8 cellular contexts compared by ENCODE assay signal in the genomic region with DNA sequence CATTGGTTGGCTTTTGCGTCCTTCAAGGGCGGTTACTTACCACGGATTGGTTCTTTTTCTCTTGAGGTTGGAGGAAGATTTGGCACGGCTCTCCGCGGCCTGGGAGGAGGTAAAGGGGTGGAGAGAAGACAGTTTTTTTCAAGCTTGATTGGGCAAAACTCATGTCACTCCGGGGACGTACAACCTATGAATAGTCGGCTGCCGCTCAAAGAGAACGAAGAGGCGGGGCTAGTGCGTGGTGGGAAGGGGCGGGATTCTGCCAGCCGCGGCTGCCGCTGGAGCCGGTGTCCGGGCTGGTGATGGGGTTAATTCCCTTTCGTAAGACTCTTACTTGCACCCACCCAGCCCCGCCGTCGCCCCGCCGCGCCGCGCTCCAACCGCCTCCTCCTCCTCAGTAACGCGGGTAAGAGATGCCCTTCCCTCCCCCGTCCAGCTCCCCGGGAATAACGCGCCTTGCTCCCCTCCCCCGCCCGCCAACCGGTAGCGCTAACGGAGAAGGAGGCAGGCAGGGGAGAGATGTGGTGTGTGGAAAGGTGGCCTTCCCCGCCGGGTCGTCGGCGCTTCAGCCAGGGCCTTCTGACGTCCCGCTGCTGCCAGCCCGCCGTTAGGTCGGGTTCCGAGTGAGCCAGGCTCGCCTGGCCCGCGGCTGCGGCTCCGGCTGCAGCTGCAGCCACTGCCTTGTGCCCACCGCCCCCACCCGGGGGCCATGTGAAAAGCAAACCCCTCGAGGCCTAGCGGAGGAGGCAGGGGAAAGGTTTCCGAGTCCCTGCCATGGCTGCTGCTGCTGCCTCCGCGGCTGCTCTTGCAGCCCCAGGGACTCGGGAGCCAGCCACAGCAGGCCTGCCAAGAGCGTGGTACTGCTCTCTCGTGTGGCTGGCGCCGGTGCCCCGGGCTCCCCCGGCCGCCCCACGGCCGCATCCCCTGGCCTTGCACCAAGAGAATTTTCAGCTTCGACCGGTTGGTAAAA. TPM values are rescaled to one million over a fixed set of nuclear protein-coding genes. Genes with fewer than 3 reads are reported as not detected.
A peak's percentile ranks its signal among the peaks of the same experiment; 100 is the strongest.
DNase-seq lines count a peak whose midpoint lies in the region; ATAC-seq and TF ChIP-seq lines count a peak whose summit lies in the region.

TSS of gene R3HDM1 (plus strand) at position 254 of the 967 bp plus-strand sequence. CDS start 73,362 bp downstream, outside the sequence.

- peak within 1 kb of the TSS; percentile 86 for H2BK15ac ChIP-seq in mesenchymal stem cell (ENCODE audit: low read depth, poor library complexity, severe bottlenecking)

- no peaks in the 10 kb centered on the region for H3K27me3 Mint-ChIP-seq in Calu3 (ENCODE audit: unreplicated experiment)
- H3K27me3 Mint-ChIP-seq in activated CD8-positive, alpha-beta memory T cell treated with anti-CD3 and anti-CD28 coated beads, Interleukin-2, amount 10 ng/mL, durations not matched to agents 7 days and 5 days, result no peaks in the 10 kb centered on the region

- H3K36me3 ChIP-seq in NT2/D1 (ENCODE audit: insufficient read depth, insufficient read length, low read length), result peaks cover 5% of the 10 kb centered on the region
- no peaks in the 10 kb centered on the region for H3K36me3 ChIP-seq in endocrine pancreas (ENCODE audit: control insufficient read depth, insufficient read depth, low read length)
- no peaks in the 10 kb centered on the region for H3K36me3 ChIP-seq in mesenchymal stem cell (ENCODE audit: control insufficient read depth in 1 of 2, insufficient read depth in 2 of 2, low read depth in 1 of 2, low read length in 2 of 2)

- intact Hi-C loops in Calu3 (cut with micrococcal nuclease; ENCODE audit: unreplicated experiment), result loop anchor here (2.0 kb wide), 1 partner anchor 57 kb away; no protein-coding TSS in a partner anchor

- no peaks in the 10 kb centered on the region for H3K9me3 Mint-ChIP-seq in Calu3 (ENCODE audit: low read depth, unreplicated experiment)
- H3K9me3 Mint-ChIP-seq in activated CD8-positive, alpha-beta memory T cell treated with anti-CD3 and anti-CD28 coated beads, Interleukin-2, amount 10 ng/mL, durations not matched to agents 7 days and 5 days (ENCODE audit: low read depth), result no peaks in the 10 kb centered on the region

- H3K9ac ChIP-seq in NT2/D1 (ENCODE audit: insufficient read length, low read depth), result peak within 1 kb of the TSS; percentile 96
- H3K9ac ChIP-seq in endocrine pancreas (ENCODE audit: control insufficient read depth, insufficient read depth, low read length), result peak within 1 kb of the TSS; percentile 75
- peak within 1 kb of the TSS; percentile 90 for H3K9ac ChIP-seq in mesenchymal stem cell (ENCODE audit: low read length)

- peak within 1 kb of the TSS; percentile 92 for H3K4me2 ChIP-seq in mesenchymal stem cell (ENCODE audit: low read length, poor library complexity, severe bottlenecking)

- WGBS in mesenchymal stem cell, result 2% methylated on average over 54 of the region's 75 CpGs

- H3K23ac ChIP-seq in mesenchymal stem cell (ENCODE audit: low read length in 2 of 2), result peak within 1 kb of the TSS; percentile 21 to 86

- H2AK5ac ChIP-seq in mesenchymal stem cell (ENCODE audit: low read length, severe bottlenecking), result no peak within 1 kb of the TSS

- peak within 1 kb of the TSS; percentile 62 for H4K91ac ChIP-seq in mesenchymal stem cell (ENCODE audit: low read length)

- DNase-seq in Calu3, result peak; percentile 97
- DNase-seq in HUDEP-2 (lab: John Stamatoyannopoulos, UW; ENCODE audit: unreplicated experiment in 76 of 76), result peak; percentile 46 to 99 (median 96)
- DNase-seq in NT2/D1 (ENCODE audit: low read depth, low spot score), result peak; percentile 99
- DNase-seq in activated CD8-positive, alpha-beta memory T cell treated with anti-CD3 and anti-CD28 coated beads, Interleukin-2, amount 10 ng/mL, durations not matched to agents 7 days and 5 days, result peak; percentile 97
- DNase-seq in mesenchymal stem cell, result peak; percentile 100
- peak; percentile 85 for DNase-seq in stimulated activated CD8-positive, alpha-beta memory T cell treated with anti-CD3 and anti-CD28 coated beads, Interleukin-12 subunit alpha, Interleukin-12 subunit beta, amount 100 ng/mL, for 4 hours (ENCODE audit: low read depth)

- no peaks in the 10 kb centered on the region for H3K4me1 Mint-ChIP-seq in Calu3 (ENCODE audit: low read depth, unreplicated experiment)
- H3K4me1 Mint-ChIP-seq in activated CD8-positive, alpha-beta memory T cell treated with anti-CD3 and anti-CD28 coated beads, Interleukin-2, amount 10 ng/mL, durations not matched to agents 7 days and 5 days, result peaks cover 37% of the 10 kb centered on the region

- H3K4me1 ChIP-seq in NT2/D1 (ENCODE audit: insufficient read depth, insufficient read length), result no peaks in the 10 kb centered on the region
- peaks cover 15% of the 10 kb centered on the region for H3K4me1 ChIP-seq in endocrine pancreas (ENCODE audit: control insufficient read depth, insufficient read depth, low read length)
- peaks cover 6% of the 10 kb centered on the region for H3K4me1 ChIP-seq in mesenchymal stem cell (ENCODE audit: control insufficient read depth, insufficient read depth, low read depth, low read length)

- H2BK5ac ChIP-seq in mesenchymal stem cell (ENCODE audit: low read depth, low read length, poor library complexity, severe bottlenecking), result peak within 1 kb of the TSS; percentile 69

- peak within 1 kb of the TSS; percentile 87 to 89 for H3K18ac ChIP-seq in mesenchymal stem cell (ENCODE audit: low read depth in 1 of 2, low read length in 2 of 2)

- peak within 1 kb of the TSS; percentile 87 for H3K4me3 ChIP-seq in NT2/D1 (ENCODE audit: insufficient read length, low read depth)
- H3K4me3 ChIP-seq in endocrine pancreas (ENCODE audit: control insufficient read depth, insufficient read depth, low read length), result peak within 1 kb of the TSS; percentile 96
- peak within 1 kb of the TSS; percentile 86 to 91 for H3K4me3 ChIP-seq in mesenchymal stem cell (ENCODE audit: insufficient read depth in 1 of 2, low read depth in 1 of 2, low read length in 2 of 2)

- peak within 1 kb of the TSS in 1 of 2 experiments; percentile 61 for H3K14ac ChIP-seq in mesenchymal stem cell (ENCODE audit: low read length in 2 of 2)

- ATAC-seq in GM21381 (IDR thresholded peaks at IDR 0.05; ENCODE audit: unreplicated experiment), result peak; percentile 73
- ATAC-seq in activated CD8-positive, alpha-beta memory T cell treated with anti-CD3 and anti-CD28 coated beads, Interleukin-2, amount 10 ng/mL, durations not matched to agents 7 days and 5 days, result peak; percentile 86

- H3K27me3 ChIP-seq in NT2/D1 (ENCODE audit: insufficient read depth, insufficient read length), result no peaks in the 10 kb centered on the region
- H3K27me3 ChIP-seq in endocrine pancreas (ENCODE audit: control insufficient read depth, insufficient read depth, low read length), result no peaks in the 10 kb centered on the region
- H3K27me3 ChIP-seq in mesenchymal stem cell (ENCODE audit: control insufficient read depth in 1 of 2, insufficient read depth in 1 of 2, low read length in 2 of 2), result no peaks in the 10 kb centered on the region

- peak within 1 kb of the TSS in 1 of 2 experiments; percentile 26 for H2BK12ac ChIP-seq in mesenchymal stem cell (ENCODE audit: low read length in 2 of 2)

- CTCF ChIA-PET in Calu3 (lab: Charles Lee), result interaction anchor here (0.6 to 1.5 kb wide), 7 partner anchors 9 to 1749 kb away, joined by 3 to 9 read pairs (median 3); no protein-coding TSS in a partner anchor
- CTCF ChIA-PET in activated CD8-positive, alpha-beta memory T cell treated with anti-CD3 and anti-CD28 coated beads, Interleukin-2, amount 10 ng/mL, durations not matched to agents 7 days and 5 days (lab: Charles Lee), result interaction anchor here (0.9 to 2.6 kb wide), 6 partner anchors 19 to 527 kb away, joined by 3 to 10 read pairs (median 3); no protein-coding TSS in a partner anchor

- peak within 1 kb of the TSS; percentile 79 for H4K8ac ChIP-seq in mesenchymal stem cell (ENCODE audit: low read length)

- peak within 1 kb of the TSS; percentile 7 for H2BK120ac ChIP-seq in mesenchymal stem cell (ENCODE audit: low read depth, low read length)

- peaks cover 5% of the 10 kb centered on the region for H3K36me3 Mint-ChIP-seq in Calu3 (ENCODE audit: insufficient read depth, unreplicated experiment)
- H3K36me3 Mint-ChIP-seq in activated CD8-positive, alpha-beta memory T cell treated with anti-CD3 and anti-CD28 coated beads, Interleukin-2, amount 10 ng/mL, durations not matched to agents 7 days and 5 days, result peaks cover 7% of the 10 kb centered on the region

- no peak within 1 kb of the TSS for H3K4me3 Mint-ChIP-seq in Calu3 (ENCODE audit: low read depth, unreplicated experiment)
- H3K4me3 Mint-ChIP-seq in activated CD8-positive, alpha-beta memory T cell treated with anti-CD3 and anti-CD28 coated beads, Interleukin-2, amount 10 ng/mL, durations not matched to agents 7 days and 5 days, result no peak within 1 kb of the TSS

- H3K9me3 ChIP-seq in NT2/D1 (ENCODE audit: insufficient read depth, low read length) (no peaks in the 10 kb centered on the region), endocrine pancreas (ENCODE audit: control insufficient read depth, low read length) (no peaks in the 10 kb centered on the region), mesenchymal stem cell (ENCODE audit: control insufficient read depth, low read length) (no peaks in the 10 kb centered on the region)

- peaks cover 10% of the 10 kb centered on the region for H3K79me1 ChIP-seq in mesenchymal stem cell (replicated peaks; ENCODE audit: low read length, poor library complexity, severe bottlenecking)

- peak within 1 kb of the TSS; percentile 83 to 88 for H3K4ac ChIP-seq in mesenchymal stem cell (ENCODE audit: low read depth in 1 of 2, low read length in 2 of 2)

- peak within 1 kb of the TSS; percentile 63 for H3K27ac Mint-ChIP-seq in Calu3 (ENCODE audit: unreplicated experiment)
- H3K27ac Mint-ChIP-seq in activated CD8-positive, alpha-beta memory T cell treated with anti-CD3 and anti-CD28 coated beads, Interleukin-2, amount 10 ng/mL, durations not matched to agents 7 days and 5 days, result peak within 1 kb of the TSS; percentile 77

- peak within 1 kb of the TSS; percentile 75 for H2AFZ ChIP-seq in mesenchymal stem cell (ENCODE audit: low read depth, low read length)

- TF ChIP-seq CTCF in Calu3 (IDR thresholded peaks at IDR 0.05; ENCODE audit: unreplicated experiment), result no peak

- BruUV-seq in Calu3 (replicated peaks; lab: Mats Ljungman, UMichigan), result no TSS peak

- peak within 1 kb of the TSS; percentile 96 for H3K27ac ChIP-seq in mesenchymal stem cell (ENCODE audit: low read length, poor library complexity, severe bottlenecking)

RNA-seq across cellular contexts. Expression of gene R3HDM1, which starts in this region (rescaled TPM):
- 40.8 and 46.1 TPM in 2 replicates for total RNA-seq in Calu3 (2022)
- 10 to 100 TPM; 47.5 to 57.3 TPM for total RNA-seq in activated CD8-positive, alpha-beta memory T cell treated with anti-CD3 and anti-CD28 coated beads, Interleukin-2, amount 10 ng/mL, durations not matched to agents 7 days and 5 days
- polyA plus RNA-seq in mesenchymal stem cell (2013, experiment 1 of 2), result 46.4 TPM
- polyA plus RNA-seq in mesenchymal stem cell (2013, experiment 2 of 2), result 43.4 TPM

Comparison
In these comparisons a context has a peak if more than half of its experiments do, and no peak if none do; other contexts are left out.
1. Peak in every context shown above with its lines: DNase-seq, ATAC-seq, H3K4me3 ChIP-seq and H3K27ac ChIP-seq.